In the genomic region with DNA sequence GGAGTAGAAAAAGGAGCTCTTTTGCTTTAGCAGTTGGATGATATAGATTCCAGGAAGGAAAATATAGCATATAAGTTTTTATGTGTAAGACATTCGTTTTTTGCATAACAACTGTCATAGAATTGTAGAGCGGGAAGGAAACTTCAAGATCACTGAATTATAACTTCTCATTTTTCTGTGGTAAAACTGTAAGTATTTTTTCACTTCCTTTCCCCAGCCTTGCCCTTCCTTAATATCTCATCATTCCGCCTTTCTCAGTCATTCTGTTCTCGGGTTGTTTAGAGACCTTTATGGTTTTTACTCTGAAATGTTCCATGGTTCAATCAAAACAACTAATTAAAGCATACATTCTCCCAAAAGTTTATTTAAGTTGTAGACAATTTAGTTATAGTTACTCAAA, we compare ENCODE assay signal across 11 cellular contexts. TPM values are rescaled to one million over a fixed set of nuclear protein-coding genes. Genes with fewer than 3 reads are reported as not detected.
A peak's percentile ranks its signal among the peaks of the same experiment; 100 is the strongest.
DNase-seq lines count a peak whose midpoint lies in the region; ATAC-seq and TF ChIP-seq lines count a peak whose summit lies in the region.
"Had no signal": no experiment of that assay in that cellular context is flagged by ENCODE, and none has a peak within 500 bp of the region (broad histone marks: within the 10 kb centered on the region; RNA-seq: fewer than 3 reads in every experiment).

No MANE protein-coding gene starts in this region.

- no peaks in the 10 kb centered on the region for H3K27me3 ChIP-seq in BLaER1 treated with 17β-estradiol and CSF1 and Interleukin-3, amounts not matched to agents 10 nM and 100 nM
- H3K27me3 ChIP-seq in HCT116 (ENCODE audit: insufficient read depth, low read length) (no peaks in the 10 kb centered on the region; the same call in 1 of the 2 replicates), sigmoid colon (no peaks in the 10 kb centered on the region)
- no peaks in the 10 kb centered on the region for H3K27me3 ChIP-seq in naive thymus-derived CD4-positive, alpha-beta T cell (ENCODE audit: control insufficient read depth in 2 of 2, insufficient read depth in 2 of 2, low read length in 2 of 2)

- peak overlapping the region; percentile 83 for H3K4me3 Mint-ChIP-seq in activated CD4-positive, alpha-beta memory T cell treated with anti-CD3 and anti-CD28 coated beads, Interleukin-2, amount 10 ng/mL, durations not matched to agents 7 days and 5 days
- peak overlapping the region; percentile 83 to 97 (median 93) for H3K4me3 Mint-ChIP-seq in naive thymus-derived CD4-positive, alpha-beta T cell

- no peaks in the 10 kb centered on the region for H3K9me3 Mint-ChIP-seq in activated CD4-positive, alpha-beta memory T cell treated with anti-CD3 and anti-CD28 coated beads, Interleukin-2, amount 10 ng/mL, durations not matched to agents 7 days and 5 days
- peaks cover 0 to 2% (median 0%) of the 10 kb centered on the region in 11 donors for H3K9me3 Mint-ChIP-seq in naive thymus-derived CD4-positive, alpha-beta T cell

- TF ChIP-seq EP300 in sigmoid colon (IDR thresholded peaks at IDR 0.05) = no peak

- H3K27ac ChIP-seq in BLaER1 treated with 17β-estradiol and CSF1 and Interleukin-3, amounts not matched to agents 10 nM and 100 nM = peak overlapping the region; percentile 29 to 91 (median 87)
- H3K27ac ChIP-seq in HCT116 (ENCODE audit: low read depth, low read length) (no peak overlapping the region), sigmoid colon (no peak overlapping the region)
- H3K27ac ChIP-seq in naive thymus-derived CD4-positive, alpha-beta T cell (ENCODE audit: low read depth, low read length) = no peak overlapping the region

- RAD21 ChIA-PET in HCT116 (lab: Charles Lee; ENCODE audit: low non-redundant PET in 1 of 2, low total read pairs in 2 of 2, uncharacterized antibody in 2 of 2, unreplicated experiment in 2 of 2) = no interaction called here

- peak overlapping the region; percentile 72 to 92 (median 82) for H3K4me3 ChIP-seq in BLaER1 treated with 17β-estradiol and CSF1 and Interleukin-3, amounts not matched to agents 10 nM and 100 nM
- peak overlapping the region; percentile 82 to 94; a peak in 2 of 4 replicates for H3K4me3 ChIP-seq in HCT116 (replicated peaks in 1 of 2; ENCODE audit: low read depth in 1 of 2, low read length in 2 of 2)
- H3K4me3 ChIP-seq in naive thymus-derived CD4-positive, alpha-beta T cell (ENCODE audit: low read length) = peak overlapping the region; percentile 85
- H3K4me3 ChIP-seq in sigmoid colon = peak overlapping the region in 1 of 4 donors; percentile 76

- H3K9me2 ChIP-seq in HCT116 (ENCODE audit: insufficient read depth) = no peaks in the 10 kb centered on the region

- no peak overlapping the region for H2AFZ ChIP-seq in HCT116 (ENCODE audit: low read depth, low read length, poor library complexity, severe bottlenecking)

- H3K36me3 Mint-ChIP-seq in activated CD4-positive, alpha-beta memory T cell treated with anti-CD3 and anti-CD28 coated beads, Interleukin-2, amount 10 ng/mL, durations not matched to agents 7 days and 5 days (ENCODE audit: low read depth) = peaks cover 35% of the 10 kb centered on the region
- peaks cover 0 to 18% (median 13%) of the 10 kb centered on the region in 5 donors for H3K36me3 Mint-ChIP-seq in naive thymus-derived CD4-positive, alpha-beta T cell

- DNase-seq in HCT116 (ENCODE audit: low read depth, low spot score) (no peak), DMS114 treated with DMSO at 0.1 percent for 48 hours (lab: John Stamatoyannopoulos, UW; ENCODE audit: unreplicated experiment) (no peak), sigmoid colon (no peak), NCI-H774 (lab: John Stamatoyannopoulos, UW) (no peak)
- DNase-seq in activated CD4-positive, alpha-beta memory T cell treated with anti-CD3 and anti-CD28 coated beads, Interleukin-2, amount 10 ng/mL, durations not matched to agents 7 days and 5 days = no peak
- DNase-seq in naive thymus-derived CD4-positive, alpha-beta T cell = no peak
- DNase-seq: H7, mucosa of descending colon, NCI-H1417 treated with DMSO at 0.1 percent for 48 hours had no signal

- H3K4me2 ChIP-seq in BLaER1 treated with 17β-estradiol and CSF1 and Interleukin-3, amounts not matched to agents 10 nM and 100 nM = peak overlapping the region; percentile 58 to 99 (median 87)
- H3K4me2 ChIP-seq in HCT116 (ENCODE audit: low read length) = peak overlapping the region; percentile 97

- H3K4me1 Mint-ChIP-seq in activated CD4-positive, alpha-beta memory T cell treated with anti-CD3 and anti-CD28 coated beads, Interleukin-2, amount 10 ng/mL, durations not matched to agents 7 days and 5 days = peaks cover 51% of the 10 kb centered on the region
- H3K4me1 Mint-ChIP-seq in naive thymus-derived CD4-positive, alpha-beta T cell = peaks cover 30 to 58% (median 53%) of the 10 kb centered on the region in 7 donors

- no peak for ATAC-seq in HCT116
- ATAC-seq in naive thymus-derived CD4-positive, alpha-beta T cell = no peak
- no peak for ATAC-seq in HG03565 (IDR thresholded peaks at IDR 0.05; ENCODE audit: unreplicated experiment)

- H3K9me3 ChIP-seq in BLaER1 treated with 17β-estradiol and CSF1 and Interleukin-3, amounts not matched to agents 10 nM and 100 nM (replicated peaks in 1 of 11) = peaks cover 7 to 25% (median 20%) of the 10 kb centered on the region in 11 experiments; a peak in 20 of 22 replicates
- no peaks in the 10 kb centered on the region for H3K9me3 ChIP-seq in HCT116 (ENCODE audit: control insufficient read depth in 1 of 2, insufficient read depth in 1 of 2, low read depth in 1 of 2, low read length in 2 of 2)
- no peaks in the 10 kb centered on the region for H3K9me3 ChIP-seq in naive thymus-derived CD4-positive, alpha-beta T cell (ENCODE audit: control insufficient read depth in 2 of 3, low read length in 3 of 3)
- no peaks in the 10 kb centered on the region for H3K9me3 ChIP-seq in sigmoid colon
- H3K9me3 ChIP-seq: mucosa of descending colon had no signal

- no peak for TF ChIP-seq RAD21 in HCT116 (IDR thresholded peaks at IDR 0.05; ENCODE audit: low read depth)

- H3K27ac Mint-ChIP-seq in activated CD4-positive, alpha-beta memory T cell treated with anti-CD3 and anti-CD28 coated beads, Interleukin-2, amount 10 ng/mL, durations not matched to agents 7 days and 5 days = peak overlapping the region; percentile 76
- H3K27ac Mint-ChIP-seq in naive thymus-derived CD4-positive, alpha-beta T cell = peak overlapping the region in 8 of 9 donors; percentile 78 to 98 (median 92)

- H3K36me3 ChIP-seq in BLaER1 treated with 17β-estradiol and CSF1 and Interleukin-3, amounts not matched to agents 10 nM and 100 nM = peaks cover 26 to 69% (median 54%) of the 10 kb centered on the region in 11 experiments
- H3K36me3 ChIP-seq in HCT116 (ENCODE audit: control insufficient read depth in 1 of 2, insufficient read depth in 2 of 2, low read length in 2 of 2) = peaks cover 0 to 17% of the 10 kb centered on the region in 2 experiments; a peak in 2 of 4 replicates
- peaks cover 0 to 8% (median 0%) of the 10 kb centered on the region in 3 experiments for H3K36me3 ChIP-seq in naive thymus-derived CD4-positive, alpha-beta T cell (ENCODE audit: control insufficient read depth in 2 of 3, insufficient read depth in 3 of 3, low read length in 3 of 3)
- H3K36me3 ChIP-seq in sigmoid colon = peaks cover 0 to 9% (median 0%) of the 10 kb centered on the region in 4 donors

- peaks cover 36% of the 10 kb centered on the region for H3K79me2 ChIP-seq in HCT116 (ENCODE audit: insufficient read depth, low read length)

- POLR2A ChIA-PET in HCT116 (lab: Charles Lee) = no interaction called here
- POLR2A ChIA-PET in activated CD4-positive, alpha-beta memory T cell treated with anti-CD3 and anti-CD28 coated beads, Interleukin-2, amount 10 ng/mL, durations not matched to agents 7 days and 5 days (lab: Charles Lee) = interaction anchor here (0.8 to 5.2 kb wide), 4 partner anchors 176 to 1741 kb away, joined by 3 to 27 read pairs (median 10); a partner anchor contains a TSS
- POLR2A ChIA-PET in naive thymus-derived CD4-positive, alpha-beta T cell (lab: Charles Lee) = interaction anchor here (0.6 kb wide), 1 partner anchor 527 kb away, joined by 4 read pairs; no protein-coding TSS in a partner anchor

- CTCF ChIA-PET in HCT116 (lab: Charles Lee) = no interaction called here
- CTCF ChIA-PET in activated CD4-positive, alpha-beta memory T cell treated with anti-CD3 and anti-CD28 coated beads, Interleukin-2, amount 10 ng/mL, durations not matched to agents 7 days and 5 days (lab: Charles Lee) = interaction anchor here (0.7 kb wide), 1 partner anchor 423 kb away, joined by 3 read pairs; no protein-coding TSS in a partner anchor
- CTCF ChIA-PET in naive thymus-derived CD4-positive, alpha-beta T cell (lab: Charles Lee) = no interaction called here

- TF ChIP-seq CTCF in HCT116 (IDR thresholded peaks at IDR 0.05 in 2 of 3, conservative IDR thresholded peaks at IDR 0.05 in 1 of 3; ENCODE audit: borderline replicate concordance in 1 of 3, insufficient read depth in 1 of 3, low read depth in 2 of 3, low read length in 2 of 3) (no peak), sigmoid colon (IDR thresholded peaks at IDR 0.05) (no peak)

- H3K9ac ChIP-seq in BLaER1 treated with 17β-estradiol and CSF1 and Interleukin-3, amounts not matched to agents 10 nM and 100 nM = peak overlapping the region; percentile 85 to 92 (median 91)
- H3K9ac ChIP-seq in HCT116 (ENCODE audit: low read length) = no peak overlapping the region

- no peak for TF ChIP-seq POLR2A in HCT116 (IDR thresholded peaks at IDR 0.05; ENCODE audit: borderline replicate concordance, extremely low read depth, insufficient read depth, insufficient read length)
- TF ChIP-seq POLR2A in sigmoid colon (IDR thresholded peaks at IDR 0.05) = no peak

- no peaks in the 10 kb centered on the region for H3K27me3 Mint-ChIP-seq in activated CD4-positive, alpha-beta memory T cell treated with anti-CD3 and anti-CD28 coated beads, Interleukin-2, amount 10 ng/mL, durations not matched to agents 7 days and 5 days
- no peaks in the 10 kb centered on the region for H3K27me3 Mint-ChIP-seq in naive thymus-derived CD4-positive, alpha-beta T cell

- WGBS in sigmoid colon, 2 donors = 36 to 44% methylated on average over 4 of the region's 4 CpGs

- peaks cover 0 to 7% (median 0%) of the 10 kb centered on the region in 11 experiments; a peak in 3 of 22 replicates for H4K20me1 ChIP-seq in BLaER1 treated with 17β-estradiol and CSF1 and Interleukin-3, amounts not matched to agents 10 nM and 100 nM
- H4K20me1 ChIP-seq in HCT116 (ENCODE audit: insufficient read depth) = no peaks in the 10 kb centered on the region

- BruUV-seq in HCT116 (replicated peaks; lab: Mats Ljungman, UMichigan) = no TSS peak

- H3K4me1 ChIP-seq in BLaER1 treated with 17β-estradiol and CSF1 and Interleukin-3, amounts not matched to agents 10 nM and 100 nM = peaks cover 32 to 40% (median 34%) of the 10 kb centered on the region in 10 experiments
- H3K4me1 ChIP-seq in HCT116 (ENCODE audit: control insufficient read depth in 1 of 2, insufficient read depth in 2 of 2, low read length in 2 of 2) = peaks cover 0 to 15% of the 10 kb centered on the region in 2 experiments; a peak in 2 of 4 replicates
- peaks cover 10 to 14% of the 10 kb centered on the region in 2 donors for H3K4me1 ChIP-seq in naive thymus-derived CD4-positive, alpha-beta T cell (ENCODE audit: control insufficient read depth in 2 of 2, insufficient read depth in 2 of 2, low read length in 2 of 2)
- peaks cover 0 to 25% (median 16%) of the 10 kb centered on the region in 4 donors for H3K4me1 ChIP-seq in sigmoid colon

- intact Hi-C loops in HCT116 (cut with micrococcal nuclease) = loop anchor here (5.0 kb wide), 1 partner anchor 289 kb away; a partner anchor contains a TSS
- intact Hi-C loops in naive thymus-derived CD4-positive, alpha-beta T cell (cut with micrococcal nuclease) = loop anchor here (5.0 to 10.0 kb wide), 8 partner anchors 404 to 1749 kb away; a partner anchor contains a TSS
- intact Hi-C loops in sigmoid colon (cut with DNase I) = loop anchor here (10.0 kb wide), 1 partner anchor 849 kb away; a partner anchor contains a TSS

RNA-seq across cellular contexts. Expression of a gene that starts 1.1 kb away (rescaled TPM):
- total RNA-seq in HCT116 (2021; ENCODE audit: unreplicated experiment) (4.4 TPM), sigmoid colon (1 to 10 TPM; 3.3 to 7.8 (median 6.5) TPM)
- polyA plus RNA-seq in HCT116 (2012) = 4.5 and 4.7 TPM in 2 replicates
- 10 to 100 TPM; 21.4 to 23.7 TPM for total RNA-seq in activated CD4-positive, alpha-beta memory T cell treated with anti-CD3 and anti-CD28 coated beads, Interleukin-2, amount 10 ng/mL, durations not matched to agents 7 days and 5 days
- 10 to 100 TPM in 2 of 5 experiments, 1 to 10 TPM in 3; 6.4 to 16.1 (median 7.5) TPM for total RNA-seq in naive thymus-derived CD4-positive, alpha-beta T cell
- polyA plus RNA-seq in naive thymus-derived CD4-positive, alpha-beta T cell = 10 to 100 TPM; 13.6 to 16.6 TPM
- 10 to 100 TPM in 2 of 3 donors, 1 to 10 TPM in 1; 9.6 to 16.0 (median 12.7) TPM for polyA plus RNA-seq in sigmoid colon

RNA-seq across cellular contexts. Expression of a gene that starts 1.2 kb away (rescaled TPM):
- total RNA-seq in HCT116 (2021; ENCODE audit: unreplicated experiment) = 22.2 TPM
- 13.2 and 15.1 TPM in 2 replicates for polyA plus RNA-seq in HCT116 (2012)
- total RNA-seq in activated CD4-positive, alpha-beta memory T cell treated with anti-CD3 and anti-CD28 coated beads, Interleukin-2, amount 10 ng/mL, durations not matched to agents 7 days and 5 days = 10 to 100 TPM; 35.3 to 39.1 TPM
- 10 to 100 TPM; 32.6 to 45.6 (median 35.8) TPM for total RNA-seq in naive thymus-derived CD4-positive, alpha-beta T cell
- 10 to 100 TPM; 20.3 to 21.5 TPM for polyA plus RNA-seq in naive thymus-derived CD4-positive, alpha-beta T cell
- 10 to 100 TPM; 18.9 to 21.6 (median 19.8) TPM for total RNA-seq in sigmoid colon
- 10 to 100 TPM in 1 of 3 donors, 1 to 10 TPM in 2; 6.2 to 15.3 (median 7.2) TPM for polyA plus RNA-seq in sigmoid colon

RNA-seq across cellular contexts. Expression of a gene that starts 58.1 kb away (rescaled TPM):
- 0.96 TPM for total RNA-seq in HCT116 (2021; ENCODE audit: unreplicated experiment)
- 0.11 and 0.48 TPM in 2 replicates for polyA plus RNA-seq in HCT116 (2012)
- 1 to 10 TPM; 2.5 to 4.4 TPM for total RNA-seq in activated CD4-positive, alpha-beta memory T cell treated with anti-CD3 and anti-CD28 coated beads, Interleukin-2, amount 10 ng/mL, durations not matched to agents 7 days and 5 days
- 1 to 10 TPM; 1.6 to 6.8 (median 3.8) TPM for total RNA-seq in naive thymus-derived CD4-positive, alpha-beta T cell
- under 1 TPM in 1 of 2 donors, not detected in 1; 0.46 TPM for polyA plus RNA-seq in naive thymus-derived CD4-positive, alpha-beta T cell
- 1 to 10 TPM in 3 of 4 donors, under 1 TPM in 1; 0.82 to 2.1 (median 1.2) TPM for total RNA-seq in sigmoid colon
- 1 to 10 TPM in 1 of 3 donors, under 1 TPM in 2; 0.46 to 1.4 (median 0.60) TPM for polyA plus RNA-seq in sigmoid colon

Comparison
In these comparisons a context has a peak if more than half of its experiments do, and no peak if none do; other contexts are left out.
1. H3K27ac ChIP-seq: peak in BLaER1 treated with 17β-estradiol and CSF1 and Interleukin-3, amounts not matched to agents 10 nM and 100 nM (11 of 11); none in HCT116 (single experiment), naive thymus-derived CD4-positive, alpha-beta T cell (single experiment) and sigmoid colon (0 of 4).